Comparison of ENCODE assay signal across 8 cellular contexts in the genomic region with DNA sequence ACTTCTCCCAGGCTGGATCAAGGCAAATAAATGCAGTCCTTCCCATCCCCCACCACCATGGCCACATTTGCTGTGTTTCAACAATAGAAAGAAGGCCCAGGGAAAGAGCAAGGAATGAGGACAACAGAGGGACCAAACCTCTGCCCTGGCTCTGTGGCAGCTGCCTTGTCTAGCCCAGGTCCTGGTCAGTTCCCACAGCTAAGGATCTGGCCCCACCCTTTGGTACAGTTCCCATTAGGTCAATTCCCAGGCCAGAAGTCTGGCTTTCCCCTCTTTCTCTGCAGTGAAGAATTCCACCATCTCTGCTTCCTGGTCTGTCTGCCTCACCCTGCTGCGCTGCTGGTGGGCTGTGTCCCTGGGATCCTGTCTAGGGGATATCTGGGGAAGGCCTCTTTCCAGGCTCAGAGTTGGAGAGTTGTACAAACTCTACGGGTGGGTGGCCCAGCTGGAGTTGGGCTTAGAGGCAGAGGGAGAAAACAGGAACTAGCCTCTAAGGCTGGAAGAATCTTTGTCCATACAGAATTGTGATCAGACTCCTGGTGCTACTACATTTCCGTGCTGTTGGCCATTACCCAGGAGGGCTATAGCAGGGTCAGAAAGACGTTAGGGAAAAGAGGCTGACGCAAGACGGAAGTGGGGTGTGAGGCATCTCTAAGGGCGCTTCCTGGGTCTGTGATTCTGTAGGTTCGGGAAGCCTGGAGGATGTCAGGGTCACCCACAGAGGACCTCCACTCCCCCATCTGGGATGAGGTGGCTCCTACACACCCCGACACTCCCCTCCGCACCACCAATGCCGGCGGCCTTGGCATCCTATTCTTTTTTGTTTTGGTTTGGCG. TPM values are rescaled to one million over a fixed set of nuclear protein-coding genes. Genes with fewer than 3 reads are reported as not detected.
DNase-seq lines count a peak whose midpoint lies in the region; FAIRE-seq and TF ChIP-seq lines count a peak whose summit lies in the region.

No MANE protein-coding gene starts in this region.

- no peak for FAIRE-seq in urothelium cell line (lab: Jason Lieb, UNC)

- intact Hi-C loops in spleen (cut with DNase I; ENCODE audit: low total_unique reads): no loop called here

- no peaks in the 10 kb centered on the region for H3K27me3 ChIP-seq in spleen (replicated peaks in 1 of 7)

- 49 to 64% (median 51%) methylated on average over 13 of the region's 13 CpGs for WGBS in spleen, 5 donors

- peaks cover 6 to 20% (median 10%) of the 10 kb centered on the region in 3 donors for H3K36me3 Mint-ChIP-seq in immature natural killer cell

- H3K27ac Mint-ChIP-seq in immature natural killer cell: peak overlapping the region; percentile 96 to 98 (median 98)

- peak overlapping the region; percentile 94 to 96 (median 94) for H3K4me3 Mint-ChIP-seq in immature natural killer cell

- no peak for TF ChIP-seq POLR2A in spleen (IDR thresholded peaks at IDR 0.05)

- no peaks in the 10 kb centered on the region for H3K9me3 Mint-ChIP-seq in immature natural killer cell

- H3K36me3 ChIP-seq in spleen: peaks cover 0 to 31% (median 12%) of the 10 kb centered on the region in 6 donors

- H3K4me1 Mint-ChIP-seq in immature natural killer cell: peaks cover 62 to 73% of the 10 kb centered on the region in 2 donors

- H3K27ac ChIP-seq in angular gyrus (ENCODE audit: low read depth, low read length): peak overlapping the region; percentile 100
- peak overlapping the region; percentile 93 to 97 (median 95) for H3K27ac ChIP-seq in spleen

- H3K4me1 ChIP-seq in spleen: peaks cover 55 to 97% (median 88%) of the 10 kb centered on the region in 6 donors

- TF ChIP-seq CTCF in AG10803 (conservative IDR thresholded peaks at IDR 0.05; ENCODE audit: low read length) (no peak), spleen (IDR thresholded peaks at IDR 0.05 in 8 of 11, conservative IDR thresholded peaks at IDR 0.05 in 3 of 11) (no peak)

- no peaks in the 10 kb centered on the region for H3K9me3 ChIP-seq in spleen

- H3K4me3 ChIP-seq in AG10803 (ENCODE audit: low read length): peak overlapping the region; percentile 63
- peak overlapping the region in 7 of 8 donors; percentile 70 to 88 (median 81) for H3K4me3 ChIP-seq in spleen

- H3K27me3 Mint-ChIP-seq in immature natural killer cell (ENCODE audit: low read depth in 3 of 3): peaks cover 0 to 8% (median 5%) of the 10 kb centered on the region in 3 donors

- DNase-seq in AG10803 (ENCODE audit: low read depth): peak; percentile 85
- DNase-seq in HT1080 (ENCODE audit: low read depth): peak; percentile 84
- DNase-seq in immature natural killer cell: no peak
- DNase-seq in spleen: peak; percentile 84
- no peak for DNase-seq in stimulated activated CD4-positive, alpha-beta T cell treated with anti-CD3 and anti-CD28 coated beads, Interleukin-2, amount 100 ng/mL, for 24 hours
- DNase-seq in NCI-H2171 treated with DMSO at 0.1 percent for 48 hours (lab: John Stamatoyannopoulos, UW): no peak
- no peak for DNase-seq in urothelium cell line (ENCODE audit: low spot score)

RNA-seq across cellular contexts. Expression of gene NDUFS2, which starts 1.0 kb away (rescaled TPM):
- total RNA-seq in HT1080 (2014; rRNA removed; shearing (Covaris generic)): 185 and 202 TPM in 2 replicates
- polyA plus RNA-seq in HT1080 (2015; cell fraction: cytosol; rRNA removed): 126 and 131 TPM in 2 replicates
- 183 and 200 TPM in 2 replicates for polyA plus RNA-seq in HT1080 (2015; cell fraction: nucleus; rRNA removed)
- 100 to 1,000 TPM in 1 of 3 donors, 10 to 100 TPM in 2; 59.6 to 117 (median 99.1) TPM for polyA plus RNA-seq in immature natural killer cell
- 100 to 1,000 TPM in 1 of 7 donors, 10 to 100 TPM in 6; 76.5 to 110 (median 88.0) TPM for total RNA-seq in spleen
- polyA plus RNA-seq in spleen: 10 to 100 TPM; 27.0 to 44.7 (median 34.1) TPM

RNA-seq across cellular contexts. Expression of gene ADAMTS4, which starts 2.4 kb away (rescaled TPM):
- total RNA-seq in HT1080 (2014; rRNA removed; shearing (Covaris generic)): not detected in 2 replicates
- 0.01 and 0.03 TPM in 2 replicates for polyA plus RNA-seq in HT1080 (2015; cell fraction: cytosol; rRNA removed)
- 0.02 and 0.07 TPM in 2 replicates for polyA plus RNA-seq in HT1080 (2015; cell fraction: nucleus; rRNA removed)
- polyA plus RNA-seq in immature natural killer cell (under 1 TPM in 2 of 3 donors, not detected in 1; 0.10 to 0.29 TPM), spleen (1 to 10 TPM in 1 of 3 donors, under 1 TPM in 2; 0.26 to 1.2 (median 0.91) TPM)
- total RNA-seq in spleen: 10 to 100 TPM in 4 of 7 donors, 1 to 10 TPM in 3; 1.1 to 37.8 (median 11.0) TPM

RNA-seq across cellular contexts. Expression of gene FCER1G, which starts 13.9 kb away (rescaled TPM):
- total RNA-seq in HT1080 (2014; rRNA removed; shearing (Covaris generic)): 0.64 TPM in 1 of 2 replicates, not detected in the other
- 1.5 and 1.8 TPM in 2 replicates for polyA plus RNA-seq in HT1080 (2015; cell fraction: cytosol; rRNA removed)
- polyA plus RNA-seq in HT1080 (2015; cell fraction: nucleus; rRNA removed): 0.69 and 2.4 TPM in 2 replicates
- polyA plus RNA-seq in immature natural killer cell: 1,000 to 10,000 TPM; 1,827 to 3,702 (median 3,300) TPM
- total RNA-seq in spleen: 100 to 1,000 TPM; 167 to 402 (median 268) TPM
- polyA plus RNA-seq in spleen: 100 to 1,000 TPM; 148 to 236 (median 202) TPM

RNA-seq across cellular contexts. Expression of gene APOA2, which starts 22.2 kb away (rescaled TPM):
- not detected in 2 replicates for total RNA-seq in HT1080 (2014; rRNA removed; shearing (Covaris generic))
- polyA plus RNA-seq in HT1080 (2015; cell fraction: cytosol; rRNA removed): not detected in 2 replicates
- not detected in 2 replicates for polyA plus RNA-seq in HT1080 (2015; cell fraction: nucleus; rRNA removed)
- polyA plus RNA-seq in immature natural killer cell: not detected
- total RNA-seq in spleen: not detected
- polyA plus RNA-seq in spleen: under 1 TPM in 1 of 3 donors, not detected in 2; 0.29 TPM

RNA-seq across cellular contexts. Expression of gene B4GALT3, which starts 23.9 kb away (rescaled TPM):
- total RNA-seq in HT1080 (2014; rRNA removed; shearing (Covaris generic)): 63.3 and 89.1 TPM in 2 replicates
- 63.3 and 72.2 TPM in 2 replicates for polyA plus RNA-seq in HT1080 (2015; cell fraction: cytosol; rRNA removed)
- polyA plus RNA-seq in HT1080 (2015; cell fraction: nucleus; rRNA removed): 50.5 and 59.1 TPM in 2 replicates
- polyA plus RNA-seq in immature natural killer cell (10 to 100 TPM; 38.7 to 68.0 (median 49.6) TPM), spleen (10 to 100 TPM; 21.0 to 41.3 (median 31.8) TPM)
- total RNA-seq in spleen: 10 to 100 TPM; 29.2 to 52.8 (median 35.6) TPM

Comparison
In these comparisons a context has a peak if more than half of its experiments do, and no peak if none do; other contexts are left out.
1. DNase-seq: peak in AG10803 (single experiment), HT1080 (single experiment) and spleen (single experiment); none in immature natural killer cell (0 of 3), stimulated activated CD4-positive, alpha-beta T cell treated with anti-CD3 and anti-CD28 coated beads, Interleukin-2, amount 100 ng/mL, for 24 hours (0 of 2), NCI-H2171 treated with DMSO at 0.1 percent for 48 hours (single experiment) and urothelium cell line (single experiment).
2. RNA of gene FCER1G, which starts 13.9 kb away (total RNA-seq): 167 to 402 TPM in spleen; 0.64 TPM in HT1080; every median in the first group is over 100 times any median in the second.